ENCODE assay signal across 8 cellular contexts in the genomic region with DNA sequence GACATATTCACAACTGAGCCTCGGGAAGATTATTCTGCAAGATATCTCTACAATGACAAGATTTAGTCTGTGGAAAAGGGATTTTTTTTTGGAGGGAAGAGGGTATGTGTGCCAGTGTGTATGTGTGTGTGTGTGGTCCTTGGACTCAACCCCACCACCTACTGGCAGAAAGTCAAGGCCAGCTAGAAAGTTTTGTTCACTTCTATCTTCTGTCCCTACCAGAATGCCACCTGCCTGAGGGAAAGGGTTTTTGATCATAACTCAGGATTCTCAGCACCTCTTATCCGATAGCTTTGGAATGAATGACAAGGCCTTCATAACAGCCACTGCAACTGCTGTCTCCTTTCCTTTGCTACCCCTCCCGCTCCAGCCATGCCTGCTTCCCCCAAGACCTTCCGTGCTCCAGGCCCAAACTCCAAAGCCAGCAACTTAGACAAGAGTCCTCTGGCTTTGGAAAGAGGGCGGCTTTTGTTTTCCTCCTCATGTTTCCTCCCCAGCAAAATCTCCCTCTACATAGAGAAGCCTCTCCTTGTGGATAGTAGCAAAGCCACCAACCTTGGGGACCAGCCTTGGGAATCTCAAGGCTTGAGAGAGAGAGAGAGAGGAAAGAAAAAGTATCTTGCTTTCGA. TPM values are rescaled to one million over a fixed set of nuclear protein-coding genes. Genes with fewer than 3 reads are reported as not detected.
DNase-seq lines count a peak whose midpoint lies in the region; ATAC-seq and TF ChIP-seq lines count a peak whose summit lies in the region.

No MANE protein-coding gene starts in this region.

- H3K36me3 Mint-ChIP-seq in activated CD4-positive, alpha-beta memory T cell treated with anti-CD3 and anti-CD28 coated beads for 36 hours, result peaks cover 24% of the 10 kb centered on the region
- H3K36me3 Mint-ChIP-seq in activated CD4-positive, alpha-beta memory T cell treated with anti-CD3 and anti-CD28 coated beads, Interleukin-2, amount 10 ng/mL, durations not matched to agents 7 days and 5 days (ENCODE audit: low read depth), result peaks cover 38% of the 10 kb centered on the region
- peaks cover 12% of the 10 kb centered on the region for H3K36me3 Mint-ChIP-seq in T-cell
- peaks cover 2 to 15% (median 13%) of the 10 kb centered on the region in 3 donors for H3K36me3 Mint-ChIP-seq in naive thymus-derived CD8-positive, alpha-beta T cell

- peak overlapping the region; percentile 80 to 96 (median 88) for H3K27ac ChIP-seq in esophagus squamous epithelium

- H3K4me3 ChIP-seq in esophagus squamous epithelium, result peak overlapping the region; percentile 71 to 94 (median 78)

- no peak for TF ChIP-seq POLR2A in esophagus squamous epithelium (IDR thresholded peaks at IDR 0.05)

- H3K9me3 ChIP-seq in esophagus squamous epithelium, result no peaks in the 10 kb centered on the region

- peak in 2 of 6 experiments; percentile 12 to 22 for TF ChIP-seq CTCF in esophagus squamous epithelium (IDR thresholded peaks at IDR 0.05)

- POLR2A ChIA-PET in activated CD4-positive, alpha-beta memory T cell treated with anti-CD3 and anti-CD28 coated beads for 36 hours (lab: Charles Lee), result no interaction called here
- POLR2A ChIA-PET in activated CD4-positive, alpha-beta memory T cell treated with anti-CD3 and anti-CD28 coated beads, Interleukin-2, amount 10 ng/mL, durations not matched to agents 7 days and 5 days (lab: Charles Lee), result interaction anchor here (1.0 to 1.3 kb wide), 3 partner anchors 10 to 120 kb away, joined by 3 to 5 read pairs (median 3); no protein-coding TSS in a partner anchor
- POLR2A ChIA-PET in T-cell (lab: Charles Lee), result no interaction called here
- POLR2A ChIA-PET in naive thymus-derived CD8-positive, alpha-beta T cell (lab: Charles Lee), result interaction anchor here (0.8 to 1.6 kb wide), 5 partner anchors 16 to 246 kb away, joined by 3 to 8 read pairs (median 3); a partner anchor contains a TSS

- 29 to 34% methylated on average over 6 of the region's 6 CpGs for WGBS in esophagus squamous epithelium, 2 donors

- CTCF ChIA-PET in activated CD4-positive, alpha-beta memory T cell treated with anti-CD3 and anti-CD28 coated beads for 36 hours (lab: Charles Lee), result interaction anchor here (1.3 to 1.5 kb wide), 2 partner anchors 79 to 81 kb away, joined by 3 to 5 read pairs; no protein-coding TSS in a partner anchor
- CTCF ChIA-PET in activated CD4-positive, alpha-beta memory T cell treated with anti-CD3 and anti-CD28 coated beads, Interleukin-2, amount 10 ng/mL, durations not matched to agents 7 days and 5 days (lab: Charles Lee), result no interaction called here
- CTCF ChIA-PET in T-cell (lab: Charles Lee), result interaction anchor here in 1 of 2 donors (1.1 kb wide), 1 partner anchor 54 kb away, joined by 3 read pairs; no protein-coding TSS in a partner anchor

- no peaks in the 10 kb centered on the region for H3K27me3 ChIP-seq in esophagus squamous epithelium

- no peaks in the 10 kb centered on the region for H3K36me3 ChIP-seq in esophagus squamous epithelium

- no peak overlapping the region for H3K27ac Mint-ChIP-seq in activated CD4-positive, alpha-beta memory T cell treated with anti-CD3 and anti-CD28 coated beads for 36 hours
- no peak overlapping the region for H3K27ac Mint-ChIP-seq in activated CD4-positive, alpha-beta memory T cell treated with anti-CD3 and anti-CD28 coated beads, Interleukin-2, amount 10 ng/mL, durations not matched to agents 7 days and 5 days
- no peak overlapping the region for H3K27ac Mint-ChIP-seq in T-cell
- H3K27ac Mint-ChIP-seq in naive thymus-derived CD8-positive, alpha-beta T cell, result no peak overlapping the region

- no peak overlapping the region for H3K4me3 Mint-ChIP-seq in activated CD4-positive, alpha-beta memory T cell treated with anti-CD3 and anti-CD28 coated beads for 36 hours
- no peak overlapping the region for H3K4me3 Mint-ChIP-seq in activated CD4-positive, alpha-beta memory T cell treated with anti-CD3 and anti-CD28 coated beads, Interleukin-2, amount 10 ng/mL, durations not matched to agents 7 days and 5 days
- no peak overlapping the region for H3K4me3 Mint-ChIP-seq in T-cell
- no peak overlapping the region for H3K4me3 Mint-ChIP-seq in naive thymus-derived CD8-positive, alpha-beta T cell

- H3K27me3 Mint-ChIP-seq in activated CD4-positive, alpha-beta memory T cell treated with anti-CD3 and anti-CD28 coated beads for 36 hours, result no peaks in the 10 kb centered on the region
- H3K27me3 Mint-ChIP-seq in activated CD4-positive, alpha-beta memory T cell treated with anti-CD3 and anti-CD28 coated beads, Interleukin-2, amount 10 ng/mL, durations not matched to agents 7 days and 5 days, result no peaks in the 10 kb centered on the region
- H3K27me3 Mint-ChIP-seq in T-cell, result peaks cover 0 to 3% of the 10 kb centered on the region in 2 donors
- H3K27me3 Mint-ChIP-seq in naive thymus-derived CD8-positive, alpha-beta T cell, result no peaks in the 10 kb centered on the region

- intact Hi-C loops in activated CD4-positive, alpha-beta memory T cell treated with anti-CD3 and anti-CD28 coated beads for 36 hours (cut with micrococcal nuclease), result loop anchor here (1.0 to 2.0 kb wide), 3 partner anchors 18 to 79 kb away; a partner anchor contains a TSS
- intact Hi-C loops in esophagus squamous epithelium (cut with DNase I), result no loop called here

- DNase-seq in activated CD4-positive, alpha-beta memory T cell treated with anti-CD3 and anti-CD28 coated beads for 36 hours, result peak; percentile 35
- DNase-seq in activated CD4-positive, alpha-beta memory T cell treated with anti-CD3 and anti-CD28 coated beads, Interleukin-2, amount 10 ng/mL, durations not matched to agents 7 days and 5 days, result no peak
- DNase-seq in T-cell, result peak in 19 of 34 experiments; percentile 4 to 39 (median 18)
- no peak for DNase-seq in esophagus squamous epithelium (lab: John Stamatoyannopoulos, UW)
- DNase-seq in naive thymus-derived CD8-positive, alpha-beta T cell, result peak in 5 of 10 donors; percentile 25 to 70 (median 40)
- DNase-seq in NCI-H446 (lab: John Stamatoyannopoulos, UW), result no peak

- peak; percentile 6 for ATAC-seq in HG03354 (IDR thresholded peaks at IDR 0.05; ENCODE audit: poor library complexity, severe bottlenecking, unreplicated experiment)
- peak; percentile 44 to 50 (median 47) for ATAC-seq in T-cell (replicated peaks in 1 of 4)
- peak; percentile 42 to 57 for ATAC-seq in naive thymus-derived CD8-positive, alpha-beta T cell
- ATAC-seq in GM18873 (IDR thresholded peaks at IDR 0.05; ENCODE audit: low FRiP score, unreplicated experiment), result no peak

- peaks cover 7% of the 10 kb centered on the region for H3K4me1 Mint-ChIP-seq in activated CD4-positive, alpha-beta memory T cell treated with anti-CD3 and anti-CD28 coated beads for 36 hours (ENCODE audit: low read depth)
- peaks cover 19% of the 10 kb centered on the region for H3K4me1 Mint-ChIP-seq in activated CD4-positive, alpha-beta memory T cell treated with anti-CD3 and anti-CD28 coated beads, Interleukin-2, amount 10 ng/mL, durations not matched to agents 7 days and 5 days
- H3K4me1 Mint-ChIP-seq in T-cell, result peaks cover 2 to 8% (median 4%) of the 10 kb centered on the region in 3 donors
- peaks cover 5 to 11% (median 10%) of the 10 kb centered on the region in 4 donors for H3K4me1 Mint-ChIP-seq in naive thymus-derived CD8-positive, alpha-beta T cell

- peaks cover 31% of the 10 kb centered on the region for H3K9me3 Mint-ChIP-seq in activated CD4-positive, alpha-beta memory T cell treated with anti-CD3 and anti-CD28 coated beads for 36 hours
- H3K9me3 Mint-ChIP-seq in activated CD4-positive, alpha-beta memory T cell treated with anti-CD3 and anti-CD28 coated beads, Interleukin-2, amount 10 ng/mL, durations not matched to agents 7 days and 5 days, result peaks cover 26% of the 10 kb centered on the region
- peaks cover 0 to 11% (median 9%) of the 10 kb centered on the region in 3 donors for H3K9me3 Mint-ChIP-seq in T-cell
- peaks cover 0 to 27% (median 3%) of the 10 kb centered on the region in 9 donors for H3K9me3 Mint-ChIP-seq in naive thymus-derived CD8-positive, alpha-beta T cell

- H3K4me1 ChIP-seq in esophagus squamous epithelium, result peaks cover 11 to 41% (median 29%) of the 10 kb centered on the region in 3 donors

RNA-seq across cellular contexts. Expression of a gene that starts 18.6 kb away (rescaled TPM):
- total RNA-seq in activated CD4-positive, alpha-beta memory T cell treated with anti-CD3 and anti-CD28 coated beads for 36 hours, result 10 to 100 TPM; 36.5 to 39.0 TPM
- 100 to 1,000 TPM; 100 to 103 TPM for total RNA-seq in activated CD4-positive, alpha-beta memory T cell treated with anti-CD3 and anti-CD28 coated beads, Interleukin-2, amount 10 ng/mL, durations not matched to agents 7 days and 5 days
- total RNA-seq in T-cell (100 to 1,000 TPM; 205 to 270 (median 210) TPM), esophagus squamous epithelium (10 to 100 TPM in 2 of 4 donors, 1 to 10 TPM in 2; 4.2 to 14.4 (median 8.0) TPM)
- 100 to 1,000 TPM; 245 to 250 TPM for total RNA-seq in naive thymus-derived CD8-positive, alpha-beta T cell
- 10 to 100 TPM; 39.8 to 63.0 (median 47.3) TPM for polyA plus RNA-seq in naive thymus-derived CD8-positive, alpha-beta T cell

RNA-seq across cellular contexts. Expression of a gene that starts 19.6 kb away (rescaled TPM):
- total RNA-seq in activated CD4-positive, alpha-beta memory T cell treated with anti-CD3 and anti-CD28 coated beads for 36 hours, result 10 to 100 TPM; 31.3 to 36.0 TPM
- total RNA-seq in activated CD4-positive, alpha-beta memory T cell treated with anti-CD3 and anti-CD28 coated beads, Interleukin-2, amount 10 ng/mL, durations not matched to agents 7 days and 5 days, result 10 to 100 TPM; 63.5 to 63.6 TPM
- total RNA-seq in T-cell (100 to 1,000 TPM; 115 to 172 (median 142) TPM), esophagus squamous epithelium (10 to 100 TPM in 2 of 4 donors, 1 to 10 TPM in 2; 2.2 to 12.3 (median 7.9) TPM)
- total RNA-seq in naive thymus-derived CD8-positive, alpha-beta T cell, result 100 to 1,000 TPM; 203 to 208 TPM
- polyA plus RNA-seq in naive thymus-derived CD8-positive, alpha-beta T cell, result 10 to 100 TPM; 65.0 to 80.2 (median 79.3) TPM

RNA-seq across cellular contexts. Expression of a gene that starts 37.0 kb away (rescaled TPM):
- 10 to 100 TPM; 17.6 to 19.6 TPM for total RNA-seq in activated CD4-positive, alpha-beta memory T cell treated with anti-CD3 and anti-CD28 coated beads for 36 hours
- 10 to 100 TPM; 28.2 to 31.0 TPM for total RNA-seq in activated CD4-positive, alpha-beta memory T cell treated with anti-CD3 and anti-CD28 coated beads, Interleukin-2, amount 10 ng/mL, durations not matched to agents 7 days and 5 days
- total RNA-seq in T-cell (10 to 100 TPM; 36.1 to 53.4 (median 47.9) TPM), esophagus squamous epithelium (10 to 100 TPM in 1 of 4 donors, 1 to 10 TPM in 3; 5.9 to 11.4 (median 7.8) TPM)
- total RNA-seq in naive thymus-derived CD8-positive, alpha-beta T cell, result 10 to 100 TPM; 59.0 to 63.6 TPM
- 10 to 100 TPM in 2 of 3 donors, 1 to 10 TPM in 1; 9.6 to 13.7 (median 11.6) TPM for polyA plus RNA-seq in naive thymus-derived CD8-positive, alpha-beta T cell

RNA-seq across cellular contexts. Expression of a gene that starts 37.8 kb away (rescaled TPM):
- 10 to 100 TPM; 22.3 to 25.8 TPM for total RNA-seq in activated CD4-positive, alpha-beta memory T cell treated with anti-CD3 and anti-CD28 coated beads for 36 hours
- 10 to 100 TPM; 23.4 to 25.7 TPM for total RNA-seq in activated CD4-positive, alpha-beta memory T cell treated with anti-CD3 and anti-CD28 coated beads, Interleukin-2, amount 10 ng/mL, durations not matched to agents 7 days and 5 days
- total RNA-seq in T-cell, result 10 to 100 TPM; 18.6 to 29.2 (median 21.3) TPM
- total RNA-seq in esophagus squamous epithelium, result 1 to 10 TPM; 1.7 to 8.4 (median 4.8) TPM
- total RNA-seq in naive thymus-derived CD8-positive, alpha-beta T cell, result 10 to 100 TPM; 24.6 to 26.8 TPM
- polyA plus RNA-seq in naive thymus-derived CD8-positive, alpha-beta T cell, result 1 to 10 TPM; 2.3 to 5.8 (median 2.7) TPM

RNA-seq across cellular contexts. Expression of a gene that starts 55.7 kb away (rescaled TPM):
- total RNA-seq in activated CD4-positive, alpha-beta memory T cell treated with anti-CD3 and anti-CD28 coated beads for 36 hours, result 10 to 100 TPM; 59.5 to 64.8 TPM
- total RNA-seq in activated CD4-positive, alpha-beta memory T cell treated with anti-CD3 and anti-CD28 coated beads, Interleukin-2, amount 10 ng/mL, durations not matched to agents 7 days and 5 days, result 100 to 1,000 TPM; 120 to 130 TPM
- total RNA-seq in T-cell (100 to 1,000 TPM; 135 to 314 (median 224) TPM), esophagus squamous epithelium (10 to 100 TPM in 2 of 4 donors, 1 to 10 TPM in 2; 5.8 to 17.9 (median 11.1) TPM)
- 100 to 1,000 TPM; 148 to 158 TPM for total RNA-seq in naive thymus-derived CD8-positive, alpha-beta T cell
- polyA plus RNA-seq in naive thymus-derived CD8-positive, alpha-beta T cell, result 100 to 1,000 TPM; 119 to 160 (median 151) TPM

Comparison
In these comparisons a context has a peak if more than half of its experiments do, and no peak if none do; other contexts are left out.
1. DNase-seq: peak in activated CD4-positive, alpha-beta memory T cell treated with anti-CD3 and anti-CD28 coated beads for 36 hours (single experiment) and T-cell (19 of 34); none in activated CD4-positive, alpha-beta memory T cell treated with anti-CD3 and anti-CD28 coated beads, Interleukin-2, amount 10 ng/mL, durations not matched to agents 7 days and 5 days (single experiment), esophagus squamous epithelium (single experiment) and NCI-H446 (0 of 2).
2. POLR2A ChIA-PET loops: an anchor here in activated CD4-positive, alpha-beta memory T cell treated with anti-CD3 and anti-CD28 coated beads, Interleukin-2, amount 10 ng/mL, durations not matched to agents 7 days and 5 days (1.0 to 1.3 kb wide) and naive thymus-derived CD8-positive, alpha-beta T cell (0.8 to 1.6 kb wide); none called in activated CD4-positive, alpha-beta memory T cell treated with anti-CD3 and anti-CD28 coated beads for 36 hours and T-cell.